16 cellular contexts compared by ENCODE assay signal in genomic region chr22:35597692-35598395, GRCh38. TPM values are rescaled to one million over a fixed set of nuclear protein-coding genes. Genes with fewer than 3 reads are reported as not detected.
A peak's percentile ranks its signal among the peaks of the same experiment; 100 is the strongest.
DNase-seq lines count a peak whose midpoint lies in the region; ATAC-seq and TF ChIP-seq lines count a peak whose summit lies in the region.
"Had no signal": no experiment of that assay in that cellular context is flagged by ENCODE, and none has a peak within 500 bp of the region (broad histone marks: within the 10 kb centered on the region; RNA-seq: fewer than 3 reads in every experiment).

No MANE protein-coding gene starts in this region.

- TF ChIP-seq CTCF in body of pancreas (IDR thresholded peaks at IDR 0.05), result no peak
- no peak for TF ChIP-seq CTCF in left ventricle myocardium inferior (IDR thresholded peaks at IDR 0.05; ENCODE audit: borderline replicate concordance)
- no peak for TF ChIP-seq CTCF in upper lobe of right lung (IDR thresholded peaks at IDR 0.05)

- TF ChIP-seq POLR2A in body of pancreas (IDR thresholded peaks at IDR 0.05), result no peak

- H3K4me3 Mint-ChIP-seq in stimulated activated naive CD8-positive, alpha-beta T cell treated with anti-CD3 and anti-CD28 coated beads, Interleukin-15, amount 100 ng/mL, for 72 hours, result no peak overlapping the region

- H2AK5ac ChIP-seq in neuronal stem cell (ENCODE audit: low read depth, low read length), result peak overlapping the region; percentile 41

- H3K9me3 ChIP-seq in body of pancreas (no peaks in the 10 kb centered on the region), left ventricle myocardium inferior (replicated peaks) (no peaks in the 10 kb centered on the region), neuronal stem cell (replicated peaks in 1 of 2; ENCODE audit: control insufficient read depth in 2 of 2, insufficient read depth in 1 of 2, low read depth in 1 of 2, low read length in 2 of 2) (peaks cover 0 to 5% of the 10 kb centered on the region in 2 donors), upper lobe of right lung (no peaks in the 10 kb centered on the region)
- H3K9me3 ChIP-seq: HAP-1 had no signal

- H3K27ac ChIP-seq in body of pancreas, result peak overlapping the region in 3 of 4 donors; percentile 33 to 49 (median 43)
- H3K27ac ChIP-seq in left ventricle myocardium inferior (replicated peaks), result peak overlapping the region; percentile 90
- H3K27ac ChIP-seq in neuronal stem cell (replicated peaks; ENCODE audit: low read length), result no peak overlapping the region
- H3K27ac ChIP-seq in upper lobe of right lung, result no peak overlapping the region

- H3K9me3 Mint-ChIP-seq in stimulated activated naive CD8-positive, alpha-beta T cell treated with anti-CD3 and anti-CD28 coated beads, Interleukin-15, amount 100 ng/mL, for 72 hours, result no peaks in the 10 kb centered on the region
- H3K9me3 Mint-ChIP-seq: CD14-positive monocyte had no signal

- peak overlapping the region; percentile 27 for H3K9ac ChIP-seq in neuronal stem cell (ENCODE audit: low read depth, low read length, poor library complexity)

- H2BK12ac ChIP-seq in neuronal stem cell (ENCODE audit: low read length), result no peak overlapping the region

- peaks cover 2% of the 10 kb centered on the region for H3K27me3 Mint-ChIP-seq in stimulated activated naive CD8-positive, alpha-beta T cell treated with anti-CD3 and anti-CD28 coated beads, Interleukin-15, amount 100 ng/mL, for 72 hours

- no peak overlapping the region for H3K14ac ChIP-seq in neuronal stem cell (ENCODE audit: low read length)

- no peak overlapping the region for H2BK120ac ChIP-seq in neuronal stem cell (ENCODE audit: low read depth, low read length)

- no peak overlapping the region for H4K8ac ChIP-seq in neuronal stem cell (ENCODE audit: low read depth, low read length)

- H4K91ac ChIP-seq in neuronal stem cell (ENCODE audit: low read depth, low read length, poor library complexity), result no peak overlapping the region

- H3K4me1 Mint-ChIP-seq in stimulated activated naive CD8-positive, alpha-beta T cell treated with anti-CD3 and anti-CD28 coated beads, Interleukin-15, amount 100 ng/mL, for 72 hours, result no peaks in the 10 kb centered on the region

- H2BK15ac ChIP-seq in neuronal stem cell (ENCODE audit: low read length), result peak overlapping the region; percentile 39

- ATAC-seq in body of pancreas, result peak; percentile 69
- peak; percentile 42 for ATAC-seq in upper lobe of right lung
- no peak for ATAC-seq in GM21423 (IDR thresholded peaks at IDR 0.05; ENCODE audit: unreplicated experiment)
- no peak for ATAC-seq in stimulated activated naive CD8-positive, alpha-beta T cell treated with anti-CD3 and anti-CD28 coated beads, Interleukin-15, amount 100 ng/mL, for 72 hours
- ATAC-seq: GM12878, PC-3 had no signal

- H3K36me3 ChIP-seq in body of pancreas (replicated peaks in 1 of 2; ENCODE audit: insufficient read depth in 1 of 2, low read depth in 2 of 2) (no peaks in the 10 kb centered on the region), left ventricle myocardium inferior (no peaks in the 10 kb centered on the region), neuronal stem cell (replicated peaks in 1 of 2; ENCODE audit: control insufficient read depth in 2 of 2, insufficient read depth in 2 of 2, low read length in 2 of 2) (peaks cover 0 to 4% of the 10 kb centered on the region in 2 donors), upper lobe of right lung (no peaks in the 10 kb centered on the region)
- H3K36me3 ChIP-seq: HAP-1 had no signal

- H3K27ac Mint-ChIP-seq in stimulated activated naive CD8-positive, alpha-beta T cell treated with anti-CD3 and anti-CD28 coated beads, Interleukin-15, amount 100 ng/mL, for 72 hours, result no peak overlapping the region

- H2BK5ac ChIP-seq in neuronal stem cell (ENCODE audit: low read length), result peak overlapping the region; percentile 19

- H3K4me2 ChIP-seq in neuronal stem cell (ENCODE audit: insufficient read depth, low read length, poor library complexity, severe bottlenecking), result no peak overlapping the region

- peaks cover 16% of the 10 kb centered on the region for H3K4me1 ChIP-seq in body of pancreas
- H3K4me1 ChIP-seq in left ventricle myocardium inferior, result peaks cover 76% of the 10 kb centered on the region
- H3K4me1 ChIP-seq in neuronal stem cell (ENCODE audit: control insufficient read depth in 2 of 2, insufficient read depth in 1 of 2, low read depth in 1 of 2, low read length in 2 of 2), result peaks cover 0 to 3% of the 10 kb centered on the region in 2 donors
- H3K4me1 ChIP-seq in upper lobe of right lung, result no peaks in the 10 kb centered on the region
- H3K4me1 ChIP-seq: HAP-1 had no signal

- H3K27me3 ChIP-seq in body of pancreas (no peaks in the 10 kb centered on the region), left ventricle myocardium inferior (ENCODE audit: low read depth) (no peaks in the 10 kb centered on the region), neuronal stem cell (ENCODE audit: control insufficient read depth in 3 of 3, insufficient read depth in 3 of 3, low read depth in 1 of 3, low read length in 3 of 3) (peaks cover 0 to 9% (median 0%) of the 10 kb centered on the region in 3 experiments), upper lobe of right lung (no peaks in the 10 kb centered on the region)

- DNase-seq in body of pancreas (peak; percentile 63 to 81 (median 74)), left ventricle myocardium inferior (peak; percentile 53), neuronal stem cell (ENCODE audit: low spot score) (no peak), upper lobe of right lung (peak; percentile 75), NCI-H774 (lab: John Stamatoyannopoulos, UW) (no peak)
- DNase-seq in stimulated activated naive CD8-positive, alpha-beta T cell treated with anti-CD3 and anti-CD28 coated beads, Interleukin-15, amount 100 ng/mL, for 72 hours, result no peak
- DNase-seq: DMS 273 treated with DMSO at 0.1 percent for 48 hours, GDM1, NCI-H187, NCI-H345, NCI-H69, PC-3 had no signal

- peak overlapping the region; percentile 44 for H3K23ac ChIP-seq in neuronal stem cell (ENCODE audit: low read depth, low read length, poor library complexity)

- H2AFZ ChIP-seq in neuronal stem cell (ENCODE audit: low read length), result no peak overlapping the region

- H3K4ac ChIP-seq in neuronal stem cell (ENCODE audit: low read length), result no peak overlapping the region

- no peaks in the 10 kb centered on the region for H3K79me1 ChIP-seq in neuronal stem cell (ENCODE audit: low read depth, low read length)

- intact Hi-C loops in body of pancreas (cut with DNase I) (no loop called here), left ventricle myocardium inferior (cut with micrococcal nuclease) (no loop called here), upper lobe of right lung (cut with DNase I) (no loop called here)

- whole genome bisulfite sequencing in body of pancreas, 2 donors, result 64 to 66% methylated on average over 4 to 16 of the region's 16 CpGs
- no CpG with 5 or more reads among the region's 16 CpGs for WGBS in neuronal stem cell (ENCODE audit: extremely low coverage in 2 of 2, insufficient read length in 2 of 2, insufficient replicate concordance in 1 of 2), 2 donors

- H3K4me3 ChIP-seq in body of pancreas (no peak overlapping the region), left ventricle myocardium inferior (no peak overlapping the region), neuronal stem cell (ENCODE audit: low read length in 2 of 2) (no peak overlapping the region), upper lobe of right lung (no peak overlapping the region)
- H3K4me3 ChIP-seq: GM12878, HAP-1 had no signal

- peak overlapping the region; percentile 39 for H3K18ac ChIP-seq in neuronal stem cell (ENCODE audit: low read length)

RNA-seq across cellular contexts. Expression of gene MB, which starts 19.3 kb away (rescaled TPM):
- 1 to 10 TPM in 1 of 2 donors, not detected in 1; 1.3 TPM for total RNA-seq in body of pancreas
- 16,708 TPM for total RNA-seq in left ventricle myocardium inferior
- polyA plus RNA-seq in neuronal stem cell (2013, experiment 1 of 2), result 0.26 TPM
- polyA plus RNA-seq in neuronal stem cell (2013, experiment 2 of 2), result 0.19 TPM
- total RNA-seq in upper lobe of right lung, result 2.2 TPM
- polyA plus RNA-seq: CD14-positive monocyte had no signal

RNA-seq across cellular contexts. Expression of gene APOL6, which starts 50.4 kb away (rescaled TPM):
- 1 to 10 TPM; 6.0 to 7.9 TPM for total RNA-seq in body of pancreas
- 4.8 TPM for total RNA-seq in left ventricle myocardium inferior
- 0.01 TPM for polyA plus RNA-seq in neuronal stem cell (2013, experiment 1 of 2)
- polyA plus RNA-seq in neuronal stem cell (2013, experiment 2 of 2), result 0.01 TPM
- total RNA-seq in upper lobe of right lung, result 45.6 TPM

RNA-seq across cellular contexts. Expression of gene RASD2, which starts 57.2 kb away (rescaled TPM):
- 1 to 10 TPM in 1 of 2 donors, under 1 TPM in 1; 0.26 to 3.6 TPM for total RNA-seq in body of pancreas
- total RNA-seq in left ventricle myocardium inferior, result 5.0 TPM
- 0.29 TPM for polyA plus RNA-seq in neuronal stem cell (2013, experiment 1 of 2)
- polyA plus RNA-seq in neuronal stem cell (2013, experiment 2 of 2), result 0.28 TPM
- 4.1 TPM for total RNA-seq in upper lobe of right lung
- total RNA-seq: GM12878 had no signal
- polyA plus RNA-seq: CD14-positive monocyte had no signal

Comparison
In these comparisons a context has a peak if more than half of its experiments do, and no peak if none do; other contexts are left out.
1. ATAC-seq: peak in body of pancreas (single experiment) and upper lobe of right lung (single experiment); none in GM21423 (single experiment) and stimulated activated naive CD8-positive, alpha-beta T cell treated with anti-CD3 and anti-CD28 coated beads, Interleukin-15, amount 100 ng/mL, for 72 hours (single experiment).
2. DNase-seq: peak in body of pancreas (4 of 4), left ventricle myocardium inferior (single experiment) and upper lobe of right lung (single experiment); none in neuronal stem cell (single experiment), NCI-H774 (single experiment) and stimulated activated naive CD8-positive, alpha-beta T cell treated with anti-CD3 and anti-CD28 coated beads, Interleukin-15, amount 100 ng/mL, for 72 hours (0 of 2).
3. H3K27ac ChIP-seq: peak in body of pancreas (3 of 4) and left ventricle myocardium inferior (single experiment); none in neuronal stem cell (single experiment) and upper lobe of right lung (single experiment).
4. RNA of gene MB, which starts 19.3 kb away (total RNA-seq): 16,708 TPM in left ventricle myocardium inferior (single experiment); 2.2 TPM in upper lobe of right lung (single experiment) and 1.3 TPM in body of pancreas; every median in the first group is over 1,000 times any median in the second.